ENCODE assay signal across 12 cellular contexts in the genomic region with DNA sequence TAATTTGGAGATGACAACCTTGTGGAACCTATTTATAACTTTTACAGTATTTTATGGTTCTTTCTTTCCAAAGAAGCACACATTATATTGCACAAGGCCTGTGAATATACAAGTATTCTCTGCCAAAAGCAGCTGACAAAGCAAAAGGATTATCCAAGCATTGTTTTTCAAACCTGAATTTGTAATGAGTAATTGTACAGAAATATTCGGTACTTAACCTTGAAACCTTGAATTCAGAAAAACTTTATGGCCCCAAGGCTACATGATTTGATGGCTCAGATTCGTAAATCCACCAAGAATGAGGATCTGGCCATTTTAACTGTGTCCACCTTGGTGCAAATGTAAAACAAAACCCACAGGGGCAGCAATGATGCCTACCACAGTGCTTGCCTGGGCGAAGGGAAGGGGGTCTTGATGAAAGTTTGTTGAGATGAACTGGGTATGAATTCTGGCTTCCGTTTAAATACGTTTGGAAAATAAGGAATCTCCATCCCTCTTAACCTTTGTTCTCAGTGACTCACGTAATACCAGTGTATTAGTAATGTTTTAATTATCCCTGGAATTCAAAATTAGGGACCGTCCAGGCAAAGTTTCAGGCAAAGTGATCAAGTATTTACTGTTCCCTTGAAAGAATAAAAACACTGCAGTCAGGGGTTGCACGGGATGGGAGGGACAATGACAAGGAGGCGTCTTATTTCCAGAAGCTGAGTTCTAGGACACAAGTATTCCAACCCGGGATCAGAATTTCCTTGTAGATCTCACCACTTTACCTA. TPM values are rescaled to one million over a fixed set of nuclear protein-coding genes. Genes with fewer than 3 reads are reported as not detected.
DNase-seq lines count a peak whose midpoint lies in the region; ATAC-seq lines count a peak whose summit lies in the region.
"Had no signal": no experiment of that assay in that cellular context is flagged by ENCODE, and none has a peak within 500 bp of the region (broad histone marks: within the 10 kb centered on the region; RNA-seq: fewer than 3 reads in every experiment).

No MANE protein-coding gene starts in this region.

- no peak overlapping the region for H3K27ac Mint-ChIP-seq in stimulated activated naive B cell treated with anti-CD40 and anti-IgM and Interleukin-4, amounts not matched to agents 10 μg/mL and 1 μg/mL and 100 μg/mL, for 72 hours
- H3K27ac Mint-ChIP-seq: activated CD8-positive, alpha-beta T cell treated with anti-CD3 and anti-CD28 coated beads, Interleukin-2, amount 10 ng/mL, durations not matched to agents 7 days and 5 days; activated naive CD8-positive, alpha-beta T cell treated with anti-CD3 and anti-CD28 coated beads, Interleukin-2, amount 50 U/mL, for 24 hours; IgD-negative memory B cell had no signal

- no peak for ATAC-seq in stimulated activated naive B cell treated with anti-CD40 and anti-IgM and Interleukin-4, amounts not matched to agents 10 μg/mL and 1 μg/mL and 100 μg/mL, for 72 hours (replicated peaks)
- no peak for ATAC-seq in GM18502 (IDR thresholded peaks at IDR 0.05; ENCODE audit: poor library complexity, unreplicated experiment)
- ATAC-seq: activated CD8-positive, alpha-beta T cell treated with anti-CD3 and anti-CD28 coated beads, Interleukin-2, amount 10 ng/mL, durations not matched to agents 7 days and 5 days; activated naive CD8-positive, alpha-beta T cell treated with anti-CD3 and anti-CD28 coated beads, Interleukin-2, amount 50 U/mL, for 24 hours had no signal

- peaks cover 0 to 3% of the 10 kb centered on the region in 2 donors for H3K9me3 Mint-ChIP-seq in stimulated activated naive B cell treated with anti-CD40 and anti-IgM and Interleukin-4, amounts not matched to agents 10 μg/mL and 1 μg/mL and 100 μg/mL, for 72 hours
- H3K9me3 Mint-ChIP-seq: activated naive CD8-positive, alpha-beta T cell treated with anti-CD3 and anti-CD28 coated beads, Interleukin-2, amount 50 U/mL, for 24 hours had no signal

- H3K4me1 ChIP-seq in SJSA1 (replicated peaks) (peaks cover 53% of the 10 kb centered on the region), skeletal muscle satellite cell (ENCODE audit: control insufficient read depth, insufficient read depth, low read length) (peaks cover 33% of the 10 kb centered on the region)

- H3K36me3 ChIP-seq in SJSA1: peaks cover 15% of the 10 kb centered on the region
- peaks cover 2% of the 10 kb centered on the region for H3K36me3 ChIP-seq in skeletal muscle satellite cell (ENCODE audit: insufficient read depth, low read length)

- peak overlapping the region; percentile 94 for H3K27ac ChIP-seq in SJSA1
- H3K27ac ChIP-seq: SJCRH30 had no signal

- no peaks in the 10 kb centered on the region for H3K9me3 ChIP-seq in SJSA1 (replicated peaks)
- no peaks in the 10 kb centered on the region for H3K9me3 ChIP-seq in skeletal muscle satellite cell (replicated peaks; ENCODE audit: low read length)
- H3K9me3 ChIP-seq: SJCRH30 had no signal

- H3K4me3 ChIP-seq in SJSA1 (peak overlapping the region; percentile 13), skeletal muscle satellite cell (ENCODE audit: low read length) (peak overlapping the region; percentile 55)
- H3K4me3 ChIP-seq: SJCRH30 had no signal

- peaks cover 0 to 2% of the 10 kb centered on the region in 2 donors for H3K36me3 Mint-ChIP-seq in stimulated activated naive B cell treated with anti-CD40 and anti-IgM and Interleukin-4, amounts not matched to agents 10 μg/mL and 1 μg/mL and 100 μg/mL, for 72 hours
- H3K36me3 Mint-ChIP-seq: IgD-negative memory B cell had no signal

- intact Hi-C loops in posterior vena cava (cut with DNase I): loop anchor here in 1 of 2 donors (10.0 kb wide), 1 partner anchor 64 kb away; no protein-coding TSS in a partner anchor

- peaks cover 9 to 21% of the 10 kb centered on the region in 2 donors for H3K4me1 Mint-ChIP-seq in stimulated activated naive B cell treated with anti-CD40 and anti-IgM and Interleukin-4, amounts not matched to agents 10 μg/mL and 1 μg/mL and 100 μg/mL, for 72 hours

- H3K4me2 ChIP-seq in skeletal muscle satellite cell (ENCODE audit: low read length): peak overlapping the region; percentile 72

- H3K9ac ChIP-seq in skeletal muscle satellite cell (ENCODE audit: low read depth, low read length): peak overlapping the region; percentile 74

- DNase-seq in GM04503 (ENCODE audit: low read depth) (peak; percentile 67), SJSA1 (ENCODE audit: low read depth in 1 of 2, low spot score in 2 of 2) (peak; percentile 82 to 95), fibroblast of peridontal ligament (ENCODE audit: extremely low read depth) (peak; percentile 60), posterior vena cava (ENCODE audit: low spot score) (no peak)
- DNase-seq in stimulated activated naive B cell treated with anti-CD40 and anti-IgM and Interleukin-4, amounts not matched to agents 10 μg/mL and 1 μg/mL and 100 μg/mL, for 72 hours: no peak
- DNase-seq in stimulated activated CD4-positive, alpha-beta T cell treated with anti-CD3 and anti-CD28 coated beads, Interleukin-4, amount 100 ng/mL, for 1 hour: no peak
- DNase-seq: activated CD8-positive, alpha-beta T cell treated with anti-CD3 and anti-CD28 coated beads, Interleukin-2, amount 10 ng/mL, durations not matched to agents 7 days and 5 days; activated naive CD8-positive, alpha-beta T cell treated with anti-CD3 and anti-CD28 coated beads, Interleukin-2, amount 50 U/mL, for 24 hours; SJCRH30 had no signal

- H3K4me3 Mint-ChIP-seq in stimulated activated naive B cell treated with anti-CD40 and anti-IgM and Interleukin-4, amounts not matched to agents 10 μg/mL and 1 μg/mL and 100 μg/mL, for 72 hours: no peak overlapping the region
- H3K4me3 Mint-ChIP-seq: activated CD8-positive, alpha-beta T cell treated with anti-CD3 and anti-CD28 coated beads, Interleukin-2, amount 10 ng/mL, durations not matched to agents 7 days and 5 days; activated naive CD8-positive, alpha-beta T cell treated with anti-CD3 and anti-CD28 coated beads, Interleukin-2, amount 50 U/mL, for 24 hours had no signal

- H3K27me3 Mint-ChIP-seq in stimulated activated naive B cell treated with anti-CD40 and anti-IgM and Interleukin-4, amounts not matched to agents 10 μg/mL and 1 μg/mL and 100 μg/mL, for 72 hours: peaks cover 62 to 69% of the 10 kb centered on the region in 2 donors

- H3K27me3 ChIP-seq in SJSA1 (replicated peaks) (no peaks in the 10 kb centered on the region), skeletal muscle satellite cell (ENCODE audit: control insufficient read depth, insufficient read depth, low read length) (no peaks in the 10 kb centered on the region)
- H3K27me3 ChIP-seq: SJCRH30 had no signal

RNA-seq across cellular contexts. Expression of gene RBM24, which starts 2.7 kb away (rescaled TPM):
- total RNA-seq in SJSA1 (2014; rRNA removed; shearing (Covaris generic)): 30.3 and 43.7 TPM in 2 replicates
- total RNA-seq in skeletal muscle satellite cell (2012; rRNA removed): 0.76 and 6.3 TPM in 2 replicates
- 10 to 100 TPM; 15.7 to 23.6 TPM for total RNA-seq in posterior vena cava
- total RNA-seq: activated CD8-positive, alpha-beta T cell treated with anti-CD3 and anti-CD28 coated beads, Interleukin-2, amount 10 ng/mL, durations not matched to agents 7 days and 5 days had no signal

Comparison
In these comparisons a context has a peak if more than half of its experiments do, and no peak if none do; other contexts are left out.
1. DNase-seq: peak in GM04503 (single experiment), SJSA1 (2 of 2) and fibroblast of peridontal ligament (single experiment); none in stimulated activated naive B cell treated with anti-CD40 and anti-IgM and Interleukin-4, amounts not matched to agents 10 μg/mL and 1 μg/mL and 100 μg/mL, for 72 hours (single experiment), stimulated activated CD4-positive, alpha-beta T cell treated with anti-CD3 and anti-CD28 coated beads, Interleukin-4, amount 100 ng/mL, for 1 hour (single experiment) and posterior vena cava (single experiment).